In the genomic region with DNA sequence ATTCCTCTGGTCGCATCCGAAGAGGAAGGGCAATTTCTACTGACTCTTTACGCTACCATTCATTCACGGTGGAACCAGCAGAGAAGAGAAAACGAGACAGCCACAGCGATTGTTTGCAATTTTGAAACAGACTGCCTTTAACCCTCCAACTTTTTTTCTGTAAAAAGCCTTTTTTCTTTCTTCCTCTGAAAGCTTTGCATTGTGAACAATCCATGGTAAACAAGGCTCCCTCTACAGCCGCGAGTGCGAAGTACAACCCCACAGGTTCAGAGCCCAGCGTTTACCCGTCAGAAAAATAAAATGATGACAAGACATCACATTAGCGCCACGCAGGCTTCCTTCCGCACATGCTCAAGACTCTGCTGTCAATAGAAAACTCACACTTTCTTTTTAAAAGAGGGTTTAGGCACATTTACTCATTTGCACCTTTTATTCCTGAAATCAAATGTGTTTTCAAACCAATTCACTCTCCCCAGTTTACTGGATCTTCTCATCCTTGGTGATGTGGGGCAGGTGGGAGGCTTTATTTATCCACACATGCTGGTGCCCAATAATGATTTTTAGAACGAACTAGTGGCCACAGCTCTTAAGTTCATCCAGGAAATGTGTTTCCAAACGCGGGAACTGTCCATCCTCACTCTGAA, we compare ENCODE assay signal across 8 cellular contexts.
DNase-seq lines count a peak whose midpoint lies in the region; ATAC-seq and TF ChIP-seq lines count a peak whose summit lies in the region.

No MANE protein-coding gene starts in this region.

- peaks cover 3% of the 10 kb centered on the region for H3K4me1 ChIP-seq in colonic mucosa

- H3K4me3 ChIP-seq in GM12864 (ENCODE audit: low read depth, low read length) (peak overlapping the region; percentile 39; the same call in 1 of the 2 replicates), colonic mucosa (peak overlapping the region; percentile 71)

- H3K9me3 ChIP-seq in colonic mucosa = no peaks in the 10 kb centered on the region

- intact Hi-C loops in colonic mucosa (cut with DNase I) = loop anchor here (10.0 kb wide), 2 partner anchors 130 to 280 kb away; a partner anchor contains a TSS

- ATAC-seq in HG03378 (IDR thresholded peaks at IDR 0.05; ENCODE audit: unreplicated experiment) (peak; percentile 78), left lobe of liver (peak; percentile 53), HG03097 (IDR thresholded peaks at IDR 0.05; ENCODE audit: low FRiP score, unreplicated experiment) (no peak)

- H3K27ac ChIP-seq in colonic mucosa = peak overlapping the region; percentile 90

- DNase-seq in GM12864 (ENCODE audit: low read depth) (peak; percentile 47), NCI-H524 treated with DMSO at 0.1 percent for 48 hours (lab: John Stamatoyannopoulos, UW) (peak; percentile 47), colonic mucosa (peak; percentile 90), left lobe of liver (ENCODE audit: low spot score) (peak; percentile 72)
- peak; percentile 69 to 72 for DNase-seq in activated CD4-positive, alpha-beta T cell treated with anti-CD3 and anti-CD28 coated beads for 24 hours (ENCODE audit: low read depth in 2 of 2)
- peak; percentile 82 to 83 for DNase-seq in stimulated activated CD4-positive, alpha-beta T cell treated with anti-CD3 and anti-CD28 coated beads, Interleukin-2, amount 100 ng/mL, for 24 hours

- TF ChIP-seq CTCF in GM12864 (IDR thresholded peaks at IDR 0.05; ENCODE audit: low read depth, low read length, missing control alignments) = peak; percentile 83
- peak; percentile 86 for TF ChIP-seq CTCF in colonic mucosa (IDR thresholded peaks at IDR 0.05)

- no peaks in the 10 kb centered on the region for H3K27me3 ChIP-seq in colonic mucosa

- no peaks in the 10 kb centered on the region for H3K36me3 ChIP-seq in colonic mucosa

- H3K9ac ChIP-seq in colonic mucosa (ENCODE audit: low read depth in 2 of 2, low read length in 2 of 2) = peak overlapping the region in 1 of 2 donors; percentile 77
